ENCODE assay signal across 8 cellular contexts in genomic region chr10:6239213-6239991, GRCh38. TPM values are rescaled to one million over a fixed set of nuclear protein-coding genes. Genes with fewer than 3 reads are reported as not detected.
DNase-seq lines count a peak whose midpoint lies in the region; ATAC-seq and TF ChIP-seq lines count a peak whose summit lies in the region.

No MANE protein-coding gene starts in this region.

- in situ Hi-C loops in Panc1 (cut with HindIII; ENCODE audit: low pct_unique_long_range_greater_than_20kb, low sequenced_read_pairs), result no loop called here

- BruUV-seq in Panc1 (replicated peaks; lab: Mats Ljungman, UMichigan), result no TSS peak

- no peaks in the 10 kb centered on the region for H3K27me3 Mint-ChIP-seq in activated T-cell treated with anti-CD3 and anti-CD28 coated beads, Interleukin-2, amount 50 U/mL, for 72 hours (ENCODE audit: low read depth)

- peaks cover 22% of the 10 kb centered on the region for H3K4me1 Mint-ChIP-seq in activated T-cell treated with anti-CD3 and anti-CD28 coated beads, Interleukin-2, amount 50 U/mL, for 72 hours (ENCODE audit: low read depth)

- H3K27ac Mint-ChIP-seq in activated T-cell treated with anti-CD3 and anti-CD28 coated beads, Interleukin-2, amount 50 U/mL, for 72 hours, result no peak overlapping the region

- DNase-seq in GM12865 (ENCODE audit: low read depth), result peak; percentile 54
- DNase-seq in Panc1 (ENCODE audit: low read depth, low spot score), result peak; percentile 62
- peak; percentile 68 to 76 for DNase-seq in activated T-cell treated with anti-CD3 and anti-CD28 coated beads, Interleukin-2, amount 50 U/mL, for 72 hours
- DNase-seq in foreskin keratinocyte, result peak; percentile 95 to 98
- peak; percentile 50 for DNase-seq in stimulated activated CD4-positive, alpha-beta T cell treated with anti-CD3 and anti-CD28 coated beads, Interleukin-12 subunit alpha, Interleukin-12 subunit beta, amount 100 ng/mL, for 4 hours
- no peak for DNase-seq in NCI-H2081 treated with DMSO at 0.1 percent for 48 hours (lab: John Stamatoyannopoulos, UW)

- POLR2A ChIA-PET in Panc1 (lab: Charles Lee), result no interaction called here

- H3K4me3 Mint-ChIP-seq in activated T-cell treated with anti-CD3 and anti-CD28 coated beads, Interleukin-2, amount 50 U/mL, for 72 hours, result peak overlapping the region in 1 of 2 donors; percentile 3

- peaks cover 6 to 25% of the 10 kb centered on the region in 2 donors for H3K36me3 Mint-ChIP-seq in activated T-cell treated with anti-CD3 and anti-CD28 coated beads, Interleukin-2, amount 50 U/mL, for 72 hours (ENCODE audit: insufficient read depth in 2 of 2)

- H3K4me3 ChIP-seq in GM12865 (ENCODE audit: low read depth, low read length) (no peak overlapping the region), Panc1 (ENCODE audit: low read depth in 2 of 2, low read length in 2 of 2) (no peak overlapping the region)

- no peaks in the 10 kb centered on the region for H3K9me3 ChIP-seq in Panc1 (ENCODE audit: control insufficient read depth, insufficient read depth, low read depth, low read length)

- no peaks in the 10 kb centered on the region for H3K27me3 ChIP-seq in Panc1 (ENCODE audit: control insufficient read depth, insufficient read depth, low read length)
- H3K27me3 ChIP-seq in foreskin keratinocyte, result no peaks in the 10 kb centered on the region

- H3K4me1 ChIP-seq in Panc1 (ENCODE audit: control insufficient read depth, insufficient read depth, low read length), result no peaks in the 10 kb centered on the region
- H3K4me1 ChIP-seq in foreskin keratinocyte, result peaks cover 13% of the 10 kb centered on the region

- no peak overlapping the region for H3K27ac ChIP-seq in Panc1 (ENCODE audit: low read length)
- no peak overlapping the region for H3K27ac ChIP-seq in foreskin keratinocyte

- TF ChIP-seq CTCF in GM12865 (IDR thresholded peaks at IDR 0.05; ENCODE audit: insufficient read depth, low read depth, low read length, missing control alignments) (no peak), Panc1 (IDR thresholded peaks at IDR 0.05) (no peak), foreskin keratinocyte (conservative IDR thresholded peaks at IDR 0.05) (no peak)

- H3K36me3 ChIP-seq in Panc1 (ENCODE audit: control insufficient read depth, insufficient read depth, low read length), result no peaks in the 10 kb centered on the region

- H3K9me3 Mint-ChIP-seq in activated T-cell treated with anti-CD3 and anti-CD28 coated beads, Interleukin-2, amount 50 U/mL, for 72 hours, result peaks cover 0 to 4% of the 10 kb centered on the region in 2 donors

- intact Hi-C loops in Panc1 (cut with micrococcal nuclease; ENCODE audit: unreplicated experiment), result no loop called here

- ATAC-seq in Panc1, result peak; percentile 94
- peak; percentile 96 to 98 for ATAC-seq in activated T-cell treated with anti-CD3 and anti-CD28 coated beads, Interleukin-2, amount 50 U/mL, for 72 hours (replicated peaks in 1 of 2)
- peak; percentile 98 for ATAC-seq in foreskin keratinocyte
- ATAC-seq in HG03139 (IDR thresholded peaks at IDR 0.05; ENCODE audit: unreplicated experiment), result no peak
- ATAC-seq in HG03571 (IDR thresholded peaks at IDR 0.05; ENCODE audit: unreplicated experiment), result no peak

- CTCF ChIA-PET in Panc1 (lab: Charles Lee), result no interaction called here

RNA-seq across cellular contexts. Expression of gene PFKFB3, which starts 36.7 kb away (rescaled TPM):
- total RNA-seq in Panc1 (2021; ENCODE audit: unreplicated experiment), result 17.1 TPM
- polyA plus RNA-seq in Panc1 (2012; ENCODE audit: insufficient read length), result 14.0 TPM
- 100 to 1,000 TPM; 120 to 153 TPM for total RNA-seq in activated T-cell treated with anti-CD3 and anti-CD28 coated beads, Interleukin-2, amount 50 U/mL, for 72 hours
- 18.6 and 18.8 TPM in 2 replicates for total RNA-seq in foreskin keratinocyte
- polyA plus RNA-seq in foreskin keratinocyte, result 8.4 and 9.1 TPM in 2 replicates

Comparison
In these comparisons a context has a peak if more than half of its experiments do, and no peak if none do; other contexts are left out.
1. ATAC-seq: peak in Panc1 (single experiment), activated T-cell treated with anti-CD3 and anti-CD28 coated beads, Interleukin-2, amount 50 U/mL, for 72 hours (2 of 2) and foreskin keratinocyte (single experiment); none in HG03139 (single experiment) and HG03571 (single experiment).